ENCODE assay signal across 21 cellular contexts in genomic region chr4:10958226-10958856, GRCh38.
DNase-seq lines count a peak whose midpoint lies in the region; ATAC-seq and TF ChIP-seq lines count a peak whose summit lies in the region.
"Had no signal": no experiment of that assay in that cellular context is flagged by ENCODE, and none has a peak within 500 bp of the region (broad histone marks: within the 10 kb centered on the region; RNA-seq: fewer than 3 reads in every experiment).

No MANE protein-coding gene starts in this region.

- DNase-seq in GM23338 (ENCODE audit: low spot score) (peak; percentile 67), neural crest cell (ENCODE audit: low read depth, low spot score) (no peak), T-helper 2 cell (no peak), Karpas-422 (no peak)
- DNase-seq: 8988T, AML-193, C1 segment of cervical spinal cord, EL, IMR-90, NCI-H1105, NCI-H2029 treated with DMSO at 0.1 percent for 48 hours, NCI-H226, NCI-H510A treated with DMSO at 0.1 percent for 48 hours, NCI-H82 had no signal

- H3K27me3 ChIP-seq in GM23338 (ENCODE audit: insufficient read depth) (no peaks in the 10 kb centered on the region), OCI-LY3 (ENCODE audit: low read depth, low read length) (no peaks in the 10 kb centered on the region), iPS-20b (ENCODE audit: insufficient read depth, low read length) (no peaks in the 10 kb centered on the region; the same call in 1 of the 2 replicates), Karpas-422 (ENCODE audit: low read length) (no peaks in the 10 kb centered on the region)

- H3K27ac Mint-ChIP-seq in GM23338 (peak overlapping the region; percentile 41), neural crest cell (ENCODE audit: unreplicated experiment) (no peak overlapping the region)

- H3K79me2 ChIP-seq in GM23338 (replicated peaks; ENCODE audit: insufficient read depth) = no peaks in the 10 kb centered on the region
- H3K79me2 ChIP-seq in OCI-LY3 (ENCODE audit: low read length) = no peaks in the 10 kb centered on the region
- H3K79me2 ChIP-seq in Karpas-422 (ENCODE audit: low read length) = no peaks in the 10 kb centered on the region

- H3K36me3 ChIP-seq in GM23338 (ENCODE audit: insufficient read depth) (no peaks in the 10 kb centered on the region), OCI-LY3 (replicated peaks; ENCODE audit: low read depth, low read length) (no peaks in the 10 kb centered on the region), iPS-20b (ENCODE audit: insufficient read depth, low read depth, low read length) (no peaks in the 10 kb centered on the region), Karpas-422 (ENCODE audit: insufficient read depth, low read length) (no peaks in the 10 kb centered on the region)
- H3K36me3 ChIP-seq: HAP-1 had no signal

- H2AFZ ChIP-seq in GM23338 (no peak overlapping the region), OCI-LY3 (ENCODE audit: low read depth, low read length) (no peak overlapping the region), Karpas-422 (ENCODE audit: low read length) (no peak overlapping the region)

- H3K9me3 Mint-ChIP-seq in GM23338 = no peaks in the 10 kb centered on the region
- H3K9me3 Mint-ChIP-seq in neural crest cell = no peaks in the 10 kb centered on the region

- no peak overlapping the region; the same call in 2 of the 3 replicates for H3K4me3 Mint-ChIP-seq in GM23338
- H3K4me3 Mint-ChIP-seq in neural crest cell = peak overlapping the region; percentile 42

- H3K27ac ChIP-seq in GM23338 (ENCODE audit: low read depth) (peak overlapping the region; percentile 1), OCI-LY3 (ENCODE audit: low read length) (no peak overlapping the region), iPS-20b (ENCODE audit: low read length) (no peak overlapping the region), Karpas-422 (ENCODE audit: low read length) (no peak overlapping the region)
- H3K27ac ChIP-seq: HL-60, KMS-11 had no signal

- H3K27me3 Mint-ChIP-seq in GM23338 (ENCODE audit: insufficient read depth, low read depth, poor library complexity) (peaks cover 2% of the 10 kb centered on the region), neural crest cell (ENCODE audit: low read depth) (no peaks in the 10 kb centered on the region)

- peaks cover 18% of the 10 kb centered on the region for H3K4me1 ChIP-seq in GM23338 (ENCODE audit: insufficient read depth)
- H3K4me1 ChIP-seq in OCI-LY3 (ENCODE audit: low read length) = peaks cover 68% of the 10 kb centered on the region
- H3K4me1 ChIP-seq in iPS-20b (ENCODE audit: insufficient read depth, low read length) = peaks cover 29% of the 10 kb centered on the region
- H3K4me1 ChIP-seq in Karpas-422 (ENCODE audit: low read length) = no peaks in the 10 kb centered on the region
- H3K4me1 ChIP-seq: HAP-1 had no signal

- H3K9me2 ChIP-seq in GM23338 (ENCODE audit: insufficient read depth) = no peaks in the 10 kb centered on the region
- H3K9me2 ChIP-seq in Karpas-422 (replicated peaks; ENCODE audit: insufficient read depth, low read length) = no peaks in the 10 kb centered on the region

- TF ChIP-seq CTCF in GM23338 (conservative IDR thresholded peaks at IDR 0.05; ENCODE audit: low read depth in 2 of 2) (no peak), OCI-LY3 (IDR thresholded peaks at IDR 0.05; ENCODE audit: low read depth, low read length) (no peak), neural crest cell (conservative IDR thresholded peaks at IDR 0.05) (no peak)

- no peaks in the 10 kb centered on the region for H4K20me1 ChIP-seq in GM23338 (replicated peaks; ENCODE audit: insufficient read depth)
- H4K20me1 ChIP-seq in OCI-LY3 (ENCODE audit: insufficient read depth, low read length) = no peaks in the 10 kb centered on the region
- no peaks in the 10 kb centered on the region for H4K20me1 ChIP-seq in Karpas-422 (ENCODE audit: insufficient read depth, low read depth, low read length)

- H3K9me3 ChIP-seq in OCI-LY3 (ENCODE audit: insufficient read depth, low read length) = no peaks in the 10 kb centered on the region
- no peaks in the 10 kb centered on the region for H3K9me3 ChIP-seq in iPS-20b (ENCODE audit: insufficient read depth, low read depth, low read length)
- H3K9me3 ChIP-seq in Karpas-422 (ENCODE audit: low read length) = peaks cover 10% of the 10 kb centered on the region
- H3K9me3 ChIP-seq: HAP-1 had no signal

- H3F3A ChIP-seq in GM23338 (replicated peaks; ENCODE audit: low read depth) = no peaks in the 10 kb centered on the region

- H3K4me2 ChIP-seq in GM23338 (peak overlapping the region; percentile 3; the same call in 1 of the 2 replicates), OCI-LY3 (ENCODE audit: low read length) (peak overlapping the region; percentile 19), Karpas-422 (ENCODE audit: low read depth, low read length, poor library complexity, severe bottlenecking) (no peak overlapping the region)
- H3K4me2 ChIP-seq: KMS-11 had no signal

- H3K4me3 ChIP-seq in GM23338 (no peak overlapping the region), OCI-LY3 (ENCODE audit: low read length) (no peak overlapping the region), iPS-20b (ENCODE audit: low read length) (peak overlapping the region; percentile 25; the same call in 1 of the 2 replicates), Karpas-422 (ENCODE audit: low read length) (no peak overlapping the region)
- H3K4me3 ChIP-seq: HAP-1 had no signal

- H3K36me3 Mint-ChIP-seq in GM23338 (ENCODE audit: low read depth) (no peaks in the 10 kb centered on the region), neural crest cell (ENCODE audit: low read depth) (no peaks in the 10 kb centered on the region)

- peaks cover 36% of the 10 kb centered on the region for H3K4me1 Mint-ChIP-seq in GM23338
- peaks cover 35% of the 10 kb centered on the region for H3K4me1 Mint-ChIP-seq in neural crest cell

- no peak overlapping the region for H3K9ac ChIP-seq in OCI-LY3 (ENCODE audit: low read length)
- no peak overlapping the region; the same call in 1 of the 2 replicates for H3K9ac ChIP-seq in iPS-20b (ENCODE audit: low read depth, low read length)
- no peak overlapping the region for H3K9ac ChIP-seq in Karpas-422 (ENCODE audit: low read length)
- H3K9ac ChIP-seq: KMS-11 had no signal

- ATAC-seq in GM23338 (peak; percentile 89), GM19324 (IDR thresholded peaks at IDR 0.05; ENCODE audit: low FRiP score, unreplicated experiment) (no peak)
- ATAC-seq: Right ventricle myocardium inferior had no signal

TF ChIP-seq in GM23338, 12 proteins besides CTCF, POLR2A, EP300 and RAD21:
- no peak for TF ChIP-seq NANOG (IDR thresholded peaks at IDR 0.05; ENCODE audit: borderline replicate concordance)
- TF ChIP-seq JUNB (IDR thresholded peaks at IDR 0.05; ENCODE audit: unreplicated experiment) = no peak
